ENCODE assay signal across 11 cellular contexts in genomic region chr2:31333046-31333445, GRCh38.
"Had no signal": no experiment of that assay in that cellular context is flagged by ENCODE, and none has a peak within 500 bp of the region (broad histone marks: within the 10 kb centered on the region; RNA-seq: fewer than 3 reads in every experiment).

No MANE protein-coding gene starts in this region.

- H3K9me3 ChIP-seq: adrenal gland, gastroesophageal sphincter, left lung, psoas muscle, tibial nerve had no signal

- H3K36me3 ChIP-seq: adrenal gland, brain microvascular endothelial cell, gastroesophageal sphincter, left lung, tibial nerve had no signal

- H3K27me3 ChIP-seq: adrenal gland, brain microvascular endothelial cell, left lung had no signal

- H3K9ac ChIP-seq: parathyroid adenoma had no signal

- FAIRE-seq: astrocyte, kidney had no signal

- H3K27ac ChIP-seq: adrenal gland, brain microvascular endothelial cell, gastroesophageal sphincter, left lung, parathyroid adenoma, tibial nerve had no signal

- H3K79me2 ChIP-seq: parathyroid adenoma had no signal

- H3K4me3 ChIP-seq: adrenal gland, gastroesophageal sphincter, left lung, lung, psoas muscle, tibial nerve had no signal

- H3K4me1 ChIP-seq: adrenal gland, gastroesophageal sphincter, left lung, parathyroid adenoma, tibial nerve had no signal

- DNase-seq: cortex of kidney had no signal

- H2AFZ ChIP-seq: parathyroid adenoma had no signal
